Comparison of ENCODE assay signal across 1 cellular context in genomic region chr12:122097641-122098364, GRCh38.
TF ChIP-seq lines count a peak whose summit lies in the region.

No MANE protein-coding gene starts in this region.

TF ChIP-seq in GM23338, 12 proteins besides CTCF, POLR2A, EP300 and RAD21 (continued from another document):
- no peak for TF ChIP-seq REST (IDR thresholded peaks at IDR 0.05; ENCODE audit: unreplicated experiment)
- TF ChIP-seq NANOG (IDR thresholded peaks at IDR 0.05; ENCODE audit: borderline replicate concordance), result no peak
- no peak for TF ChIP-seq EZH2phosphoT487 (IDR thresholded peaks at IDR 0.05; ENCODE audit: unreplicated experiment)
- TF ChIP-seq ETS1 (IDR thresholded peaks at IDR 0.05), result no peak
- no peak for TF ChIP-seq ZNF114 (CRISPR knock-in tag; IDR thresholded peaks at IDR 0.05)
- no peak for TF ChIP-seq STAT1 (IDR thresholded peaks at IDR 0.05; ENCODE audit: unreplicated experiment)
- TF ChIP-seq CREB1 (CRISPR knock-in tag; IDR thresholded peaks at IDR 0.05; ENCODE audit: low read depth), result no peak
- no peak for TF ChIP-seq EZH2 (IDR thresholded peaks at IDR 0.05; ENCODE audit: low read depth, unreplicated experiment)
- no peak for TF ChIP-seq POLR2AphosphoS5 (IDR thresholded peaks at IDR 0.05; ENCODE audit: low read depth)
